ENCODE assay signal across 1 cellular context in genomic region chr2:10449838-10450691, GRCh38.
TF ChIP-seq lines count a peak whose summit lies in the region.

No MANE protein-coding gene starts in this region.

TF ChIP-seq in HepG2, 621 proteins besides CTCF, POLR2A, EP300 and RAD21 (continued from another document and continues in another):
- TF ChIP-seq, protein P1, sequence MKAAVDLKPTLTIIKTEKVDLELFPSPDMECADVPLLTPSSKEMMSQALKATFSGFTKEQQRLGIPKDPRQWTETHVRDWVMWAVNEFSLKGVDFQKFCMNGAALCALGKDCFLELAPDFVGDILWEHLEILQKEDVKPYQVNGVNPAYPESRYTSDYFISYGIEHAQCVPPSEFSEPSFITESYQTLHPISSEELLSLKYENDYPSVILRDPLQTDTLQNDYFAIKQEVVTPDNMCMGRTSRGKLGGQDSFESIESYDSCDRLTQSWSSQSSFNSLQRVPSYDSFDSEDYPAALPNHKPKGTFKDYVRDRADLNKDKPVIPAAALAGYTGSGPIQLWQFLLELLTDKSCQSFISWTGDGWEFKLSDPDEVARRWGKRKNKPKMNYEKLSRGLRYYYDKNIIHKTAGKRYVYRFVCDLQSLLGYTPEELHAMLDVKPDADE (CRISPR knock-in tag; IDR thresholded peaks at IDR 0.05) = no peak
- TF ChIP-seq THAP7 (CRISPR knock-in tag; IDR thresholded peaks at IDR 0.05) (no peak), FOXC1 (CRISPR knock-in tag; IDR thresholded peaks at IDR 0.05; ENCODE audit: borderline replicate concordance) (peak; percentile 71), RELA (CRISPR knock-in tag; IDR thresholded peaks at IDR 0.05) (0 out of 2 replicates have a peak, but pooled peaks have one; percentile 60), MBNL3 (CRISPR knock-in tag; conservative IDR thresholded peaks at IDR 0.05) (no peak), GATAD1 (CRISPR knock-in tag; IDR thresholded peaks at IDR 0.05) (peak; percentile 92), MTA1 (CRISPR knock-in tag; IDR thresholded peaks at IDR 0.05; ENCODE audit: borderline replicate concordance) (peak; percentile 78; the same call in 1 of the 2 replicates), ZNF687 (CRISPR knock-in tag; IDR thresholded peaks at IDR 0.05) (peak; percentile 91), NCOA1 (CRISPR knock-in tag; IDR thresholded peaks at IDR 0.05) (no peak), ISX (CRISPR knock-in tag; conservative IDR thresholded peaks at IDR 0.05) (no peak), ARNT2 (CRISPR knock-in tag; IDR thresholded peaks at IDR 0.05; ENCODE audit: low read depth) (no peak), GFI1 (CRISPR knock-in tag; IDR thresholded peaks at IDR 0.05; ENCODE audit: borderline replicate concordance) (peak; percentile 85; the same call in 1 of the 2 replicates), ZNF768 (CRISPR knock-in tag; IDR thresholded peaks at IDR 0.05) (peak; percentile 55), ZNF326 (CRISPR knock-in tag; IDR thresholded peaks at IDR 0.05; ENCODE audit: borderline replicate concordance) (0 out of 2 replicates have a peak, but pooled peaks have one; percentile 17), SIN3B (IDR thresholded peaks at IDR 0.05; ENCODE audit: low read length) (no peak), PBX2 (CRISPR knock-in tag; IDR thresholded peaks at IDR 0.05) (0 out of 2 replicates have a peak, but pooled peaks have one; percentile 4), ZNF317 (CRISPR knock-in tag; IDR thresholded peaks at IDR 0.05) (peak; percentile 71), NFIC (IDR thresholded peaks at IDR 0.05; ENCODE audit: low read length) (no peak), PHF21A (CRISPR knock-in tag; IDR thresholded peaks at IDR 0.05) (peak; percentile 91), NCOA2 (CRISPR knock-in tag; IDR thresholded peaks at IDR 0.05) (peak; percentile 85), SSRP1 (CRISPR knock-in tag; IDR thresholded peaks at IDR 0.05) (no peak; the same call in 1 of the 2 replicates), GLI4 (CRISPR knock-in tag; IDR thresholded peaks at IDR 0.05; ENCODE audit: borderline replicate concordance) (peak; percentile 89), TGIF2 (CRISPR knock-in tag; IDR thresholded peaks at IDR 0.05) (peak; percentile 91), PHF8 (CRISPR knock-in tag; IDR thresholded peaks at IDR 0.05) (peak; percentile 74), ZFP62 (CRISPR knock-in tag; IDR thresholded peaks at IDR 0.05) (no peak), ZNF234 (CRISPR knock-in tag; conservative IDR thresholded peaks at IDR 0.05) (no peak), NCOR1 (IDR thresholded peaks at IDR 0.05; ENCODE audit: borderline replicate concordance, low read length) (peak; percentile 77; the same call in 1 of the 2 replicates), ARNTL (CRISPR knock-in tag; IDR thresholded peaks at IDR 0.05) (peak; percentile 86), ZNF414 (CRISPR knock-in tag; IDR thresholded peaks at IDR 0.05) (0 out of 2 replicates have a peak, but pooled peaks have one; percentile 45), ZNF460 (CRISPR knock-in tag; IDR thresholded peaks at IDR 0.05; ENCODE audit: borderline replicate concordance) (no peak), ZNF850 (CRISPR knock-in tag; conservative IDR thresholded peaks at IDR 0.05) (no peak)
- TF ChIP-seq, protein P2, sequence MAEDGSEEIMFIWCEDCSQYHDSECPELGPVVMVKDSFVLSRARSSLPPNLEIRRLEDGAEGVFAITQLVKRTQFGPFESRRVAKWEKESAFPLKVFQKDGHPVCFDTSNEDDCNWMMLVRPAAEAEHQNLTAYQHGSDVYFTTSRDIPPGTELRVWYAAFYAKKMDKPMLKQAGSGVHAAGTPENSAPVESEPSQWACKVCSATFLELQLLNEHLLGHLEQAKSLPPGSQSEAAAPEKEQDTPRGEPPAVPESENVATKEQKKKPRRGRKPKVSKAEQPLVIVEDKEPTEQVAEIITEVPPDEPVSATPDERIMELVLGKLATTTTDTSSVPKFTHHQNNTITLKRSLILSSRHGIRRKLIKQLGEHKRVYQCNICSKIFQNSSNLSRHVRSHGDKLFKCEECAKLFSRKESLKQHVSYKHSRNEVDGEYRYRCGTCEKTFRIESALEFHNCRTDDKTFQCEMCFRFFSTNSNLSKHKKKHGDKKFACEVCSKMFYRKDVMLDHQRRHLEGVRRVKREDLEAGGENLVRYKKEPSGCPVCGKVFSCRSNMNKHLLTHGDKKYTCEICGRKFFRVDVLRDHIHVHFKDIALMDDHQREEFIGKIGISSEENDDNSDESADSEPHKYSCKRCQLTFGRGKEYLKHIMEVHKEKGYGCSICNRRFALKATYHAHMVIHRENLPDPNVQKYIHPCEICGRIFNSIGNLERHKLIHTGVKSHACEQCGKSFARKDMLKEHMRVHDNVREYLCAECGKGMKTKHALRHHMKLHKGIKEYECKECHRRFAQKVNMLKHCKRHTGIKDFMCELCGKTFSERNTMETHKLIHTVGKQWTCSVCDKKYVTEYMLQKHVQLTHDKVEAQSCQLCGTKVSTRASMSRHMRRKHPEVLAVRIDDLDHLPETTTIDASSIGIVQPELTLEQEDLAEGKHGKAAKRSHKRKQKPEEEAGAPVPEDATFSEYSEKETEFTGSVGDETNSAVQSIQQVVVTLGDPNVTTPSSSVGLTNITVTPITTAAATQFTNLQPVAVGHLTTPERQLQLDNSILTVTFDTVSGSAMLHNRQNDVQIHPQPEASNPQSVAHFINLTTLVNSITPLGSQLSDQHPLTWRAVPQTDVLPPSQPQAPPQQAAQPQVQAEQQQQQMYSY (CRISPR knock-in tag; IDR thresholded peaks at IDR 0.05) = no peak
- TF ChIP-seq, protein P3, sequence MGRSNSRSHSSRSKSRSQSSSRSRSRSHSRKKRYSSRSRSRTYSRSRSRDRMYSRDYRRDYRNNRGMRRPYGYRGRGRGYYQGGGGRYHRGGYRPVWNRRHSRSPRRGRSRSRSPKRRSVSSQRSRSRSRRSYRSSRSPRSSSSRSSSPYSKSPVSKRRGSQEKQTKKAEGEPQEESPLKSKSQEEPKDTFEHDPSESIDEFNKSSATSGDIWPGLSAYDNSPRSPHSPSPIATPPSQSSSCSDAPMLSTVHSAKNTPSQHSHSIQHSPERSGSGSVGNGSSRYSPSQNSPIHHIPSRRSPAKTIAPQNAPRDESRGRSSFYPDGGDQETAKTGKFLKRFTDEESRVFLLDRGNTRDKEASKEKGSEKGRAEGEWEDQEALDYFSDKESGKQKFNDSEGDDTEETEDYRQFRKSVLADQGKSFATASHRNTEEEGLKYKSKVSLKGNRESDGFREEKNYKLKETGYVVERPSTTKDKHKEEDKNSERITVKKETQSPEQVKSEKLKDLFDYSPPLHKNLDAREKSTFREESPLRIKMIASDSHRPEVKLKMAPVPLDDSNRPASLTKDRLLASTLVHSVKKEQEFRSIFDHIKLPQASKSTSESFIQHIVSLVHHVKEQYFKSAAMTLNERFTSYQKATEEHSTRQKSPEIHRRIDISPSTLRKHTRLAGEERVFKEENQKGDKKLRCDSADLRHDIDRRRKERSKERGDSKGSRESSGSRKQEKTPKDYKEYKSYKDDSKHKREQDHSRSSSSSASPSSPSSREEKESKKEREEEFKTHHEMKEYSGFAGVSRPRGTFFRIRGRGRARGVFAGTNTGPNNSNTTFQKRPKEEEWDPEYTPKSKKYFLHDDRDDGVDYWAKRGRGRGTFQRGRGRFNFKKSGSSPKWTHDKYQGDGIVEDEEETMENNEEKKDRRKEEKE (IDR thresholded peaks at IDR 0.05) = no peak
- TF ChIP-seq, protein P4, sequence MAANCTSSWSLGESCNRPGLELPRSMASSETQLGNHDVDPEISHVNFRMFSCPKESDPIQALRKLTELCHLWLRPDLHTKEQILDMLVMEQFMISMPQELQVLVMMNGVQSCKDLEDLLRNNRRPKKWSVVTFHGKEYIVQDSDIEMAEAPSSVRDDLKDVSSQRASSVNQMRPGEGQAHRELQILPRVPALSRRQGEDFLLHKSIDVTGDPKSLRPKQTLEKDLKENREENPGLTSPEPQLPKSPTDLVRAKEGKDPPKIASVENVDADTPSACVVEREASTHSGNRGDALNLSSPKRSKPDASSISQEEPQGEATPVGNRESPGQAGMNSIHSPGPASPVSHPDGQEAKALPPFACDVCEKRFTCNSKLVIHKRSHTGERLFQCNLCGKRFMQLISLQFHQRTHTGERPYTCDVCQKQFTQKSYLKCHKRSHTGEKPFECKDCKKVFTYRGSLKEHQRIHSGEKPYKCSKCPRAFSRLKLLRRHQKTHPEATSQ (CRISPR knock-in tag; IDR thresholded peaks at IDR 0.05; ENCODE audit: borderline replicate concordance) = peak; percentile 28; the same call in 1 of the 2 replicates
- TF ChIP-seq, protein P5, sequence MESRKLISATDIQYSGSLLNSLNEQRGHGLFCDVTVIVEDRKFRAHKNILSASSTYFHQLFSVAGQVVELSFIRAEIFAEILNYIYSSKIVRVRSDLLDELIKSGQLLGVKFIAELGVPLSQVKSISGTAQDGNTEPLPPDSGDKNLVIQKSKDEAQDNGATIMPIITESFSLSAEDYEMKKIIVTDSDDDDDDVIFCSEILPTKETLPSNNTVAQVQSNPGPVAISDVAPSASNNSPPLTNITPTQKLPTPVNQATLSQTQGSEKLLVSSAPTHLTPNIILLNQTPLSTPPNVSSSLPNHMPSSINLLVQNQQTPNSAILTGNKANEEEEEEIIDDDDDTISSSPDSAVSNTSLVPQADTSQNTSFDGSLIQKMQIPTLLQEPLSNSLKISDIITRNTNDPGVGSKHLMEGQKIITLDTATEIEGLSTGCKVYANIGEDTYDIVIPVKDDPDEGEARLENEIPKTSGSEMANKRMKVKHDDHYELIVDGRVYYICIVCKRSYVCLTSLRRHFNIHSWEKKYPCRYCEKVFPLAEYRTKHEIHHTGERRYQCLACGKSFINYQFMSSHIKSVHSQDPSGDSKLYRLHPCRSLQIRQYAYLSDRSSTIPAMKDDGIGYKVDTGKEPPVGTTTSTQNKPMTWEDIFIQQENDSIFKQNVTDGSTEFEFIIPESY (CRISPR knock-in tag; IDR thresholded peaks at IDR 0.05) = peak; percentile 57
